Comparison of ENCODE assay signal across 25 cellular contexts in genomic region chr12:103021538-103022218, GRCh38.
"Had no signal": no experiment of that assay in that cellular context is flagged by ENCODE, and none has a peak within 500 bp of the region (broad histone marks: within the 10 kb centered on the region; RNA-seq: fewer than 3 reads in every experiment).

No MANE protein-coding gene starts in this region.

- H3K36me3 Mint-ChIP-seq: T-cell had no signal

- H3K27ac ChIP-seq: SJSA1 had no signal

- H3K9ac ChIP-seq: SK-N-SH had no signal

- H3K9me3 ChIP-seq: MG63, SJSA1, SK-N-SH had no signal

- H3K27me3 ChIP-seq: MG63, SJSA1 had no signal

- H3K4me1 ChIP-seq: SJSA1 had no signal

- H3K27ac Mint-ChIP-seq: T-cell had no signal

- H3K4me1 Mint-ChIP-seq: T-cell had no signal

- H3K36me3 ChIP-seq: MG63, SJSA1 had no signal

- H3K4me3 ChIP-seq: MG63, SJSA1 had no signal

- H3K4me3 Mint-ChIP-seq: T-cell had no signal

- ATAC-seq: T-cell had no signal

- DNase-seq: IMR-90, Karpas-422, KG1, MG63, NCI-H1092, NCI-H1105 treated with DMSO at 0.1 percent for 48 hours, NCI-H1417 treated with DMSO at 0.1 percent for 48 hours, NCI-H146, NCI-H187, NCI-H2029, NCI-H2081 treated with DMSO at 0.1 percent for 48 hours, NCI-H2171, NCI-H226, NCI-H446, NCI-H510A, NCI-H524 treated with DMSO at 0.1 percent for 48 hours, NCI-H69, NCI-H774, Right ventricle myocardium superior, RPMI8226, SIG-M5, SK-N-SH, SW 1271, T-cell had no signal
